Comparison of ENCODE assay signal across 19 cellular contexts in genomic region chr7:135076882-135077281, GRCh38.
A peak's percentile ranks its signal among the peaks of the same experiment; 100 is the strongest.
DNase-seq lines count a peak whose midpoint lies in the region; ATAC-seq and TF ChIP-seq lines count a peak whose summit lies in the region.
"Had no signal": no experiment of that assay in that cellular context is flagged by ENCODE, and none has a peak within 500 bp of the region (broad histone marks: within the 10 kb centered on the region; RNA-seq: fewer than 3 reads in every experiment).

No MANE protein-coding gene starts in this region.

- no peak overlapping the region for H2BK120ac ChIP-seq in mesendoderm (ENCODE audit: low read depth, low read length)

- no peak overlapping the region for H3K23ac ChIP-seq in mesendoderm (ENCODE audit: low read length)

- no peak overlapping the region for H2BK15ac ChIP-seq in mesendoderm (replicated peaks; ENCODE audit: low read depth)

- H3K4me1 ChIP-seq in GM23338 (ENCODE audit: insufficient read depth), result peaks cover 35% of the 10 kb centered on the region
- H3K4me1 ChIP-seq in PC-9 (replicated peaks; ENCODE audit: insufficient read depth), result no peaks in the 10 kb centered on the region
- no peaks in the 10 kb centered on the region for H3K4me1 ChIP-seq in endodermal cell (ENCODE audit: control insufficient read depth, insufficient read depth, low read length)
- H3K4me1 ChIP-seq in mesendoderm (ENCODE audit: control insufficient read depth, low read depth, low read length), result no peaks in the 10 kb centered on the region
- H3K4me1 ChIP-seq: BLaER1 had no signal

- H3K36me3 ChIP-seq in GM23338 (ENCODE audit: insufficient read depth), result peaks cover 3% of the 10 kb centered on the region; the same call in 1 of the 2 replicates
- no peaks in the 10 kb centered on the region for H3K36me3 ChIP-seq in PC-9 (ENCODE audit: low read depth)
- H3K36me3 ChIP-seq in endodermal cell (ENCODE audit: control insufficient read depth, insufficient read depth, low read length), result no peaks in the 10 kb centered on the region
- no peaks in the 10 kb centered on the region for H3K36me3 ChIP-seq in mesendoderm (ENCODE audit: control insufficient read depth, insufficient read depth, low read length)
- H3K36me3 ChIP-seq in MG63, result no peaks in the 10 kb centered on the region
- H3K36me3 ChIP-seq: BLaER1, HAP-1 had no signal

- POLR2A ChIA-PET in PC-9 (lab: Charles Lee; ENCODE audit: unreplicated experiment), result interaction anchor here (0.6 to 0.7 kb wide), 2 partner anchors 19 to 1149 kb away, joined by 3 to 5 read pairs; no protein-coding TSS in a partner anchor

- DNase-seq in GM23338 (ENCODE audit: low spot score) (peak; percentile 11), PC-9 (no peak), endodermal cell (peak; percentile 46), mesendoderm (no peak), NCI-H1417 (lab: John Stamatoyannopoulos, UW) (no peak), middle frontal gyrus (ENCODE audit: extremely low spot score, low spot score) (no peak), MG63 (no peak), COLO668 (lab: John Stamatoyannopoulos, UW; ENCODE audit: unreplicated experiment) (no peak)
- DNase-seq: 8988T; CD8-positive, alpha-beta T cell; COR-L47; GDM1; GM23248; KG1 had no signal

- H3K9me3 ChIP-seq in PC-9 (ENCODE audit: insufficient read depth, low read depth), result no peaks in the 10 kb centered on the region
- no peaks in the 10 kb centered on the region for H3K9me3 ChIP-seq in endodermal cell (ENCODE audit: control insufficient read depth, low read length)
- no peaks in the 10 kb centered on the region for H3K9me3 ChIP-seq in MG63
- H3K9me3 ChIP-seq: HAP-1 had no signal

- no peaks in the 10 kb centered on the region for H3K9me2 ChIP-seq in GM23338 (ENCODE audit: insufficient read depth)
- no peaks in the 10 kb centered on the region; the same call in 1 of the 2 replicates for H3K9me2 ChIP-seq in PC-9 (ENCODE audit: insufficient read depth)

- TF ChIP-seq CTCF in GM23338 (conservative IDR thresholded peaks at IDR 0.05; ENCODE audit: low read depth in 2 of 2), result no peak
- no peak for TF ChIP-seq CTCF in PC-9 (conservative IDR thresholded peaks at IDR 0.05)
- TF ChIP-seq CTCF in endodermal cell (conservative IDR thresholded peaks at IDR 0.05), result no peak

- no peak overlapping the region for H2AK5ac ChIP-seq in mesendoderm (ENCODE audit: low read length)

- H3F3A ChIP-seq in GM23338 (replicated peaks; ENCODE audit: low read depth) (no peaks in the 10 kb centered on the region), PC-9 (ENCODE audit: insufficient read depth, low read depth) (no peaks in the 10 kb centered on the region)

- H3K4me1 Mint-ChIP-seq in GM23338 (peaks cover 32% of the 10 kb centered on the region), endodermal cell (peaks cover 2% of the 10 kb centered on the region)
- H3K4me1 Mint-ChIP-seq: CD14-positive monocyte, IgD-negative memory B cell had no signal

- H3K27ac Mint-ChIP-seq in GM23338 (peak overlapping the region; percentile 45), endodermal cell (no peak overlapping the region)
- H3K27ac Mint-ChIP-seq: CD14-positive monocyte; CD8-positive, alpha-beta T cell; IgD-negative memory B cell had no signal

- H3K4me2 ChIP-seq in GM23338 (peak overlapping the region; percentile 40), PC-9 (no peak overlapping the region), mesendoderm (ENCODE audit: low read length) (no peak overlapping the region)
- H3K4me2 ChIP-seq: BLaER1 had no signal

- 95 to 100% methylated on average over 1 to 4 of the region's 4 CpGs for WGBS in endodermal cell (ENCODE audit: insufficient coverage in 1 of 2, insufficient read length in 1 of 2), 2 experiments
- WGBS in mesendoderm (ENCODE audit: extremely low coverage, insufficient coverage, low lambda C conversion rate), result no CpG with 5 or more reads among the region's 4 CpGs

- peaks cover 32% of the 10 kb centered on the region for H3K9me3 Mint-ChIP-seq in GM23338
- peaks cover 14% of the 10 kb centered on the region for H3K9me3 Mint-ChIP-seq in endodermal cell
- H3K9me3 Mint-ChIP-seq: IgD-negative memory B cell had no signal

- peak; percentile 61 for ATAC-seq in GM23338
- ATAC-seq: CD8-positive, alpha-beta T cell; HepG2 had no signal

- H3K79me2 ChIP-seq in GM23338 (replicated peaks; ENCODE audit: insufficient read depth), result no peaks in the 10 kb centered on the region
- no peaks in the 10 kb centered on the region for H3K79me2 ChIP-seq in PC-9 (ENCODE audit: low read depth)
- H3K79me2 ChIP-seq in mesendoderm (ENCODE audit: control insufficient read depth, insufficient read depth, low read length), result no peaks in the 10 kb centered on the region

- intact Hi-C loops in PC-9 (cut with micrococcal nuclease; ENCODE audit: unreplicated experiment), result no loop called here

- H3K27ac ChIP-seq in GM23338 (ENCODE audit: low read depth), result no peak overlapping the region
- no peak overlapping the region for H3K27ac ChIP-seq in PC-9
- no peak overlapping the region for H3K27ac ChIP-seq in endodermal cell (ENCODE audit: low read depth, low read length)
- H3K27ac ChIP-seq in mesendoderm (ENCODE audit: low read depth, low read length), result no peak overlapping the region
- H3K27ac ChIP-seq: BLaER1, GM23248 had no signal

- H3K4me3 Mint-ChIP-seq in GM23338 (peak overlapping the region; percentile 32; the same call in 1 of the 3 replicates), endodermal cell (no peak overlapping the region)
- H3K4me3 Mint-ChIP-seq: CD14-positive monocyte; CD8-positive, alpha-beta T cell; IgD-negative memory B cell had no signal

- H3K9ac ChIP-seq in endodermal cell (ENCODE audit: extremely low read depth, low read length, poor library complexity, severe bottlenecking), result no peak overlapping the region
- H3K9ac ChIP-seq in mesendoderm (ENCODE audit: low read length), result no peak overlapping the region
- H3K9ac ChIP-seq: BLaER1, GM23248 had no signal

- H3K56ac ChIP-seq in mesendoderm (ENCODE audit: low read length), result no peak overlapping the region

- BruUV-seq in PC-9 (replicated peaks; lab: Mats Ljungman, UMichigan), result no TSS peak

- H4K20me1 ChIP-seq in GM23338 (replicated peaks; ENCODE audit: insufficient read depth) (no peaks in the 10 kb centered on the region), PC-9 (ENCODE audit: insufficient read depth) (no peaks in the 10 kb centered on the region)
- H4K20me1 ChIP-seq: BLaER1 had no signal

- peaks cover 27% of the 10 kb centered on the region for H3K36me3 Mint-ChIP-seq in GM23338 (ENCODE audit: low read depth)
- H3K36me3 Mint-ChIP-seq in endodermal cell (ENCODE audit: low read depth), result no peaks in the 10 kb centered on the region
- H3K36me3 Mint-ChIP-seq: CD14-positive monocyte; CD8-positive, alpha-beta T cell had no signal

- H3K79me1 ChIP-seq in mesendoderm (ENCODE audit: low read length), result no peaks in the 10 kb centered on the region

- CTCF ChIA-PET in PC-9 (lab: Charles Lee), result no interaction called here

- H3K27me3 ChIP-seq in GM23338 (ENCODE audit: insufficient read depth), result no peaks in the 10 kb centered on the region
- H3K27me3 ChIP-seq in PC-9 (ENCODE audit: insufficient read depth, low read depth), result peaks cover 6% of the 10 kb centered on the region; the same call in 1 of the 2 replicates
- no peaks in the 10 kb centered on the region for H3K27me3 ChIP-seq in endodermal cell (ENCODE audit: control insufficient read depth, insufficient read depth, low read length, poor library complexity, severe bottlenecking)
- H3K27me3 ChIP-seq in mesendoderm (ENCODE audit: insufficient read depth, low read length, poor library complexity), result no peaks in the 10 kb centered on the region
- H3K27me3 ChIP-seq in MG63, result no peaks in the 10 kb centered on the region
- H3K27me3 ChIP-seq: BLaER1 had no signal

- H3K4ac ChIP-seq in mesendoderm (ENCODE audit: low read depth, low read length), result peak overlapping the region; percentile 43

- H3K4me3 ChIP-seq in GM23338, result peak overlapping the region; percentile 21; the same call in 1 of the 2 replicates
- H3K4me3 ChIP-seq in PC-9, result no peak overlapping the region
- H3K4me3 ChIP-seq in endodermal cell (ENCODE audit: low read length), result no peak overlapping the region
- no peak overlapping the region for H3K4me3 ChIP-seq in mesendoderm (ENCODE audit: low read length)
- no peak overlapping the region for H3K4me3 ChIP-seq in MG63
- H3K4me3 ChIP-seq: BLaER1, GM23248, HAP-1 had no signal

- H4K8ac ChIP-seq in mesendoderm (ENCODE audit: low read depth, low read length), result no peak overlapping the region

- no peak overlapping the region for H3K18ac ChIP-seq in mesendoderm (ENCODE audit: low read length)

- no peak overlapping the region for H4K5ac ChIP-seq in mesendoderm (ENCODE audit: low read length)

- no peak overlapping the region for H2BK5ac ChIP-seq in mesendoderm (ENCODE audit: low read length)

- peak overlapping the region; percentile 67 for H2AFZ ChIP-seq in GM23338
- 0 out of 2 replicates have a peak overlapping the region, but pooled peaks have one; percentile 44 for H2AFZ ChIP-seq in PC-9
- H2AFZ ChIP-seq: GM23248 had no signal

- peaks cover 3% of the 10 kb centered on the region for H3K27me3 Mint-ChIP-seq in GM23338 (ENCODE audit: insufficient read depth, low read depth, poor library complexity)
- H3K27me3 Mint-ChIP-seq in endodermal cell (ENCODE audit: insufficient read depth), result no peaks in the 10 kb centered on the region
- H3K27me3 Mint-ChIP-seq: IgD-negative memory B cell had no signal

TF ChIP-seq in GM23338, 12 proteins besides CTCF, POLR2A, EP300 and RAD21 (continues in another document):
- TF ChIP-seq, protein P1, sequence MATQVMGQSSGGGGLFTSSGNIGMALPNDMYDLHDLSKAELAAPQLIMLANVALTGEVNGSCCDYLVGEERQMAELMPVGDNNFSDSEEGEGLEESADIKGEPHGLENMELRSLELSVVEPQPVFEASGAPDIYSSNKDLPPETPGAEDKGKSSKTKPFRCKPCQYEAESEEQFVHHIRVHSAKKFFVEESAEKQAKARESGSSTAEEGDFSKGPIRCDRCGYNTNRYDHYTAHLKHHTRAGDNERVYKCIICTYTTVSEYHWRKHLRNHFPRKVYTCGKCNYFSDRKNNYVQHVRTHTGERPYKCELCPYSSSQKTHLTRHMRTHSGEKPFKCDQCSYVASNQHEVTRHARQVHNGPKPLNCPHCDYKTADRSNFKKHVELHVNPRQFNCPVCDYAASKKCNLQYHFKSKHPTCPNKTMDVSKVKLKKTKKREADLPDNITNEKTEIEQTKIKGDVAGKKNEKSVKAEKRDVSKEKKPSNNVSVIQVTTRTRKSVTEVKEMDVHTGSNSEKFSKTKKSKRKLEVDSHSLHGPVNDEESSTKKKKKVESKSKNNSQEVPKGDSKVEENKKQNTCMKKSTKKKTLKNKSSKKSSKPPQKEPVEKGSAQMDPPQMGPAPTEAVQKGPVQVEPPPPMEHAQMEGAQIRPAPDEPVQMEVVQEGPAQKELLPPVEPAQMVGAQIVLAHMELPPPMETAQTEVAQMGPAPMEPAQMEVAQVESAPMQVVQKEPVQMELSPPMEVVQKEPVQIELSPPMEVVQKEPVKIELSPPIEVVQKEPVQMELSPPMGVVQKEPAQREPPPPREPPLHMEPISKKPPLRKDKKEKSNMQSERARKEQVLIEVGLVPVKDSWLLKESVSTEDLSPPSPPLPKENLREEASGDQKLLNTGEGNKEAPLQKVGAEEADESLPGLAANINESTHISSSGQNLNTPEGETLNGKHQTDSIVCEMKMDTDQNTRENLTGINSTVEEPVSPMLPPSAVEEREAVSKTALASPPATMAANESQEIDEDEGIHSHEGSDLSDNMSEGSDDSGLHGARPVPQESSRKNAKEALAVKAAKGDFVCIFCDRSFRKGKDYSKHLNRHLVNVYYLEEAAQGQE (IDR thresholded peaks at IDR 0.05; ENCODE audit: unreplicated experiment), result no peak
- no peak for TF ChIP-seq ZNF114 (CRISPR knock-in tag; IDR thresholded peaks at IDR 0.05)

Comparison
In these comparisons a context has a peak if more than half of its experiments do, and no peak if none do; other contexts are left out.
1. DNase-seq: peak in GM23338 (single experiment) and endodermal cell (single experiment); none in PC-9 (0 of 2), mesendoderm (single experiment), NCI-H1417 (0 of 3), middle frontal gyrus (single experiment), MG63 (single experiment) and COLO668 (single experiment).